8 cellular contexts compared by ENCODE assay signal in genomic region chr18:26655010-26655613, GRCh38.
DNase-seq lines count a peak whose midpoint lies in the region; ATAC-seq and TF ChIP-seq lines count a peak whose summit lies in the region.

No MANE protein-coding gene starts in this region.

- H3K36me3 Mint-ChIP-seq in GM23338 (ENCODE audit: low read depth): no peaks in the 10 kb centered on the region; the same call in 2 of the 3 replicates

- no peak overlapping the region for H3K27ac Mint-ChIP-seq in GM23338

- H3F3A ChIP-seq in GM23338 (replicated peaks; ENCODE audit: low read depth): 0 out of 2 replicates have a peak, but pooled peaks cover 5% of the 10 kb centered on the region

- H3K79me2 ChIP-seq in GM23338 (replicated peaks; ENCODE audit: insufficient read depth): no peaks in the 10 kb centered on the region

- H3K4me1 Mint-ChIP-seq in GM23338: peaks cover 58% of the 10 kb centered on the region

- peaks cover 17% of the 10 kb centered on the region for H3K27me3 Mint-ChIP-seq in GM23338 (ENCODE audit: insufficient read depth, low read depth, poor library complexity)

- H3K4me1 ChIP-seq in GM23338 (ENCODE audit: insufficient read depth): peaks cover 46% of the 10 kb centered on the region
- H3K4me1 ChIP-seq in rectal smooth muscle tissue (ENCODE audit: control insufficient read depth, insufficient read depth, low read length): peaks cover 7% of the 10 kb centered on the region

- peak overlapping the region; percentile 90 for H3K4me2 ChIP-seq in GM23338

- H2AFZ ChIP-seq in GM23338: peak overlapping the region; percentile 91

- H3K36me3 ChIP-seq in GM23338 (ENCODE audit: insufficient read depth) (no peaks in the 10 kb centered on the region), rectal smooth muscle tissue (ENCODE audit: control insufficient read depth, insufficient read depth, low read length) (no peaks in the 10 kb centered on the region)

- H3K9ac ChIP-seq in rectal smooth muscle tissue (ENCODE audit: low read length): no peak overlapping the region

- no peak for ATAC-seq in GM23338
- ATAC-seq in GM21423 (IDR thresholded peaks at IDR 0.05; ENCODE audit: unreplicated experiment): no peak
- ATAC-seq in HG03039 (IDR thresholded peaks at IDR 0.05; ENCODE audit: unreplicated experiment): no peak

- H3K4me3 ChIP-seq in GM23338 (peak overlapping the region; percentile 65), rectal smooth muscle tissue (ENCODE audit: low read length) (peak overlapping the region; percentile 14)

- peak overlapping the region; percentile 82 for H3K4me3 Mint-ChIP-seq in GM23338

- TF ChIP-seq CTCF in GM23338 (conservative IDR thresholded peaks at IDR 0.05; ENCODE audit: low read depth in 2 of 2) (no peak), VCaP (conservative IDR thresholded peaks at IDR 0.05) (no peak)

- H4K20me1 ChIP-seq in GM23338 (replicated peaks; ENCODE audit: insufficient read depth): no peaks in the 10 kb centered on the region

- no peaks in the 10 kb centered on the region; the same call in 2 of the 3 replicates for H3K9me3 Mint-ChIP-seq in GM23338

- no peak for DNase-seq in GM23338 (ENCODE audit: low spot score)
- peak; percentile 55 for DNase-seq in globus pallidus (ENCODE audit: low spot score)
- DNase-seq in DMS153 treated with DMSO at 0.1 percent for 48 hours (lab: John Stamatoyannopoulos, UW; ENCODE audit: unreplicated experiment): no peak
- no peak for DNase-seq in activated T-cell treated with anti-CD3 and anti-CD28 coated beads, Interleukin-2, amount 50 U/mL, for 1 hour

- no peak overlapping the region for H3K27ac ChIP-seq in GM23338 (ENCODE audit: low read depth)
- H3K27ac ChIP-seq in VCaP: peak overlapping the region; percentile 92
- peak overlapping the region; percentile 3 for H3K27ac ChIP-seq in rectal smooth muscle tissue (ENCODE audit: low read depth, low read length)

- H3K27me3 ChIP-seq in GM23338 (ENCODE audit: insufficient read depth) (peaks cover 55% of the 10 kb centered on the region), rectal smooth muscle tissue (ENCODE audit: control insufficient read depth, insufficient read depth, low read length) (no peaks in the 10 kb centered on the region)

- no peaks in the 10 kb centered on the region for H3K9me2 ChIP-seq in GM23338 (ENCODE audit: insufficient read depth)

TF ChIP-seq in GM23338, 12 proteins besides CTCF, POLR2A, EP300 and RAD21:
- TF ChIP-seq CREB1 (CRISPR knock-in tag; IDR thresholded peaks at IDR 0.05; ENCODE audit: low read depth) (no peak), ETS1 (IDR thresholded peaks at IDR 0.05) (no peak), ZNF462 (CRISPR knock-in tag; IDR thresholded peaks at IDR 0.05) (no peak), NANOG (IDR thresholded peaks at IDR 0.05; ENCODE audit: borderline replicate concordance) (no peak), JUNB (IDR thresholded peaks at IDR 0.05; ENCODE audit: unreplicated experiment) (no peak), STAT1 (IDR thresholded peaks at IDR 0.05; ENCODE audit: unreplicated experiment) (no peak), EZH2 (IDR thresholded peaks at IDR 0.05; ENCODE audit: low read depth, unreplicated experiment) (no peak), ZNF114 (CRISPR knock-in tag; IDR thresholded peaks at IDR 0.05) (no peak), ZNF331 (CRISPR knock-in tag; IDR thresholded peaks at IDR 0.05; ENCODE audit: low read depth) (no peak), REST (IDR thresholded peaks at IDR 0.05; ENCODE audit: unreplicated experiment) (no peak), POLR2AphosphoS5 (IDR thresholded peaks at IDR 0.05; ENCODE audit: low read depth) (no peak), EZH2phosphoT487 (IDR thresholded peaks at IDR 0.05; ENCODE audit: unreplicated experiment) (no peak)
TF ChIP-seq in GM23338: peak in this region for 0.
